Comparison of ENCODE assay signal across 24 cellular contexts in genomic region chr1:182644863-182645262, GRCh38. TPM values are rescaled to one million over a fixed set of nuclear protein-coding genes. Genes with fewer than 3 reads are reported as not detected.
DNase-seq lines count a peak whose midpoint lies in the region; ATAC-seq and TF ChIP-seq lines count a peak whose summit lies in the region.
"Had no signal": no experiment of that assay in that cellular context is flagged by ENCODE, and none has a peak within 500 bp of the region (broad histone marks: within the 10 kb centered on the region; RNA-seq: fewer than 3 reads in every experiment).

No MANE protein-coding gene starts in this region.

- no peaks in the 10 kb centered on the region for H3K27me3 ChIP-seq in OCI-LY3 (ENCODE audit: low read depth, low read length)

- peak overlapping the region; percentile 40 for H2AFZ ChIP-seq in OCI-LY3 (ENCODE audit: low read depth, low read length)

- H3K27ac Mint-ChIP-seq in naive B cell, result peak overlapping the region in 3 of 6 donors; percentile 15 to 52 (median 21)
- no peak overlapping the region for H3K27ac Mint-ChIP-seq in activated naive CD4-positive, alpha-beta T cell treated with anti-CD3 and anti-CD28 coated beads, Interleukin-2, amount 10 ng/mL, durations not matched to agents 7 days and 5 days
- H3K27ac Mint-ChIP-seq: CD4-positive, alpha-beta memory T cell; T-cell had no signal

- peaks cover 0 to 3% (median 0%) of the 10 kb centered on the region in 7 donors for H3K9me3 Mint-ChIP-seq in naive B cell
- no peaks in the 10 kb centered on the region for H3K9me3 Mint-ChIP-seq in activated naive CD4-positive, alpha-beta T cell treated with anti-CD3 and anti-CD28 coated beads, Interleukin-2, amount 10 ng/mL, durations not matched to agents 7 days and 5 days
- H3K9me3 Mint-ChIP-seq: CD4-positive, alpha-beta memory T cell; T-cell had no signal

- peaks cover 8 to 21% (median 12%) of the 10 kb centered on the region in 3 donors for H3K4me1 Mint-ChIP-seq in naive B cell
- H3K4me1 Mint-ChIP-seq in activated naive CD4-positive, alpha-beta T cell treated with anti-CD3 and anti-CD28 coated beads, Interleukin-2, amount 10 ng/mL, durations not matched to agents 7 days and 5 days, result no peaks in the 10 kb centered on the region
- H3K4me1 Mint-ChIP-seq: CD4-positive, alpha-beta memory T cell; neural crest cell had no signal

- peak overlapping the region in 1 of 8 donors; percentile 33 for H3K4me3 Mint-ChIP-seq in naive B cell
- no peak overlapping the region for H3K4me3 Mint-ChIP-seq in activated naive CD4-positive, alpha-beta T cell treated with anti-CD3 and anti-CD28 coated beads, Interleukin-2, amount 10 ng/mL, durations not matched to agents 7 days and 5 days
- H3K4me3 Mint-ChIP-seq: CD4-positive, alpha-beta memory T cell; neural crest cell; T-cell had no signal

- H3K4me2 ChIP-seq in OCI-LY3 (ENCODE audit: low read length), result 0 out of 2 replicates have a peak overlapping the region, but pooled peaks have one; percentile 3

- no peak for TF ChIP-seq CTCF in OCI-LY3 (IDR thresholded peaks at IDR 0.05; ENCODE audit: low read depth, low read length)

- DNase-seq in DMS79 treated with DMSO at 0.1 percent for 48 hours (lab: John Stamatoyannopoulos, UW) (peak; percentile 81), naive B cell (peak; percentile 45), inferior parietal cortex (ENCODE audit: extremely low spot score) (no peak)
- DNase-seq in NK-92 treated with Interleukin-12 subunit alpha and Interleukin-12 subunit beta, amount 100 ng/mL, for 24 hours (lab: John Stamatoyannopoulos, UW), result no peak
- DNase-seq in activated naive CD4-positive, alpha-beta T cell treated with anti-CD3 and anti-CD28 coated beads, Interleukin-2, amount 10 ng/mL, durations not matched to agents 7 days and 5 days, result no peak
- DNase-seq in activated effector memory CD4-positive, alpha-beta T cell treated with anti-CD3 and anti-CD28 coated beads, Interleukin-2, amount 50 U/mL, for 16 hours, result no peak
- DNase-seq: ACHN; activated CD8-positive, alpha-beta memory T cell treated with anti-CD3 and anti-CD28 coated beads, Interleukin-2, amount 50 U/mL, for 48 hours; activated gamma-delta T cell; amniotic stem cell; CD4-positive, alpha-beta memory T cell; central memory CD4-positive, alpha-beta T cell; foreskin melanocyte; Kasumi-1; kidney glomerular epithelial cell; NCI-H1105 treated with DMSO at 0.1 percent for 48 hours; NCI-H526; SIG-M5; stimulated activated CD4-positive, alpha-beta T cell treated with anti-CD3 and anti-CD28 coated beads, Interleukin-2, amount 100 ng/mL, for 24 hours; T-cell had no signal

- no peaks in the 10 kb centered on the region for H3K9me3 ChIP-seq in OCI-LY3 (ENCODE audit: insufficient read depth, low read length)
- H3K9me3 ChIP-seq: prostate gland had no signal

- no peaks in the 10 kb centered on the region for H3K79me2 ChIP-seq in OCI-LY3 (ENCODE audit: low read length)

- no peak overlapping the region for H3K27ac ChIP-seq in OCI-LY3 (ENCODE audit: low read length)
- H3K27ac ChIP-seq: prostate gland had no signal

- H3K36me3 Mint-ChIP-seq in naive B cell, result peaks cover 0 to 7% of the 10 kb centered on the region in 2 donors
- no peaks in the 10 kb centered on the region for H3K36me3 Mint-ChIP-seq in activated naive CD4-positive, alpha-beta T cell treated with anti-CD3 and anti-CD28 coated beads, Interleukin-2, amount 10 ng/mL, durations not matched to agents 7 days and 5 days
- H3K36me3 Mint-ChIP-seq: CD4-positive, alpha-beta memory T cell; T-cell had no signal

- H3K36me3 ChIP-seq in OCI-LY3 (replicated peaks; ENCODE audit: low read depth, low read length), result no peaks in the 10 kb centered on the region
- H3K36me3 ChIP-seq: prostate gland had no signal

- peak; percentile 59 for ATAC-seq in GM19328 (IDR thresholded peaks at IDR 0.05; ENCODE audit: unreplicated experiment)
- ATAC-seq in naive B cell (ENCODE audit: low read depth in 2 of 2), result peak; percentile 95 to 96
- ATAC-seq: T-cell had no signal

- no peaks in the 10 kb centered on the region for H4K20me1 ChIP-seq in OCI-LY3 (ENCODE audit: insufficient read depth, low read length)

- CTCF ChIA-PET in activated naive CD4-positive, alpha-beta T cell treated with anti-CD3 and anti-CD28 coated beads, Interleukin-2, amount 10 ng/mL, durations not matched to agents 7 days and 5 days (lab: Charles Lee), result no interaction called here

- peaks cover 4 to 26% (median 8%) of the 10 kb centered on the region in 3 donors for H3K27me3 Mint-ChIP-seq in naive B cell
- peaks cover 32% of the 10 kb centered on the region for H3K27me3 Mint-ChIP-seq in activated naive CD4-positive, alpha-beta T cell treated with anti-CD3 and anti-CD28 coated beads, Interleukin-2, amount 10 ng/mL, durations not matched to agents 7 days and 5 days

- H3K4me1 ChIP-seq in OCI-LY3 (ENCODE audit: low read length), result peaks cover 20% of the 10 kb centered on the region
- H3K4me1 ChIP-seq: prostate gland had no signal

- no peak overlapping the region for H3K9ac ChIP-seq in OCI-LY3 (ENCODE audit: low read length)

- H3K4me3 ChIP-seq in OCI-LY3 (ENCODE audit: low read length), result no peak overlapping the region
- H3K4me3 ChIP-seq: prostate gland had no signal

RNA-seq across cellular contexts. Expression of gene RGS8, which starts 39.5 kb away (rescaled TPM):
- polyA plus RNA-seq in naive B cell (ENCODE audit: low read depth in 6 of 6), result not detected
- polyA plus RNA-seq: CD4-positive, alpha-beta memory T cell had no signal

RNA-seq across cellular contexts. Expression of gene RGS16, which starts 40.7 kb away (rescaled TPM):
- polyA plus RNA-seq in naive B cell (ENCODE audit: low read depth in 6 of 6), result 1 to 10 TPM in 4 of 6 donors, under 1 TPM in 2; 0.52 to 8.9 (median 1.8) TPM

RNA-seq across cellular contexts. Expression of gene RNASEL, which starts 55.8 kb away (rescaled TPM):
- polyA plus RNA-seq in naive B cell (ENCODE audit: low read depth in 6 of 6), result 10 to 100 TPM in 1 of 6 donors, 1 to 10 TPM in 5; 5.0 to 10.1 (median 7.1) TPM

Comparison
In these comparisons a context has a peak if more than half of its experiments do, and no peak if none do; other contexts are left out.
1. DNase-seq: peak in DMS79 treated with DMSO at 0.1 percent for 48 hours (single experiment) and naive B cell (single experiment); none in NK-92 treated with Interleukin-12 subunit alpha and Interleukin-12 subunit beta, amount 100 ng/mL, for 24 hours (single experiment), activated naive CD4-positive, alpha-beta T cell treated with anti-CD3 and anti-CD28 coated beads, Interleukin-2, amount 10 ng/mL, durations not matched to agents 7 days and 5 days (single experiment), activated effector memory CD4-positive, alpha-beta T cell treated with anti-CD3 and anti-CD28 coated beads, Interleukin-2, amount 50 U/mL, for 16 hours (single experiment) and inferior parietal cortex (single experiment).